Comparison of ENCODE assay signal across 8 cellular contexts in genomic region chr1:7646981-7647901, GRCh38.
DNase-seq lines count a peak whose midpoint lies in the region; ATAC-seq and TF ChIP-seq lines count a peak whose summit lies in the region.

No MANE protein-coding gene starts in this region.

- no peaks in the 10 kb centered on the region for H3K9me3 Mint-ChIP-seq in CD4-positive, alpha-beta memory T cell

- 47% methylated on average over 30 of the region's 30 CpGs for WGBS in prostate gland
- 43 to 44% methylated on average over 30 of the region's 30 CpGs for WGBS in aorta, 2 donors

- peaks cover 0 to 2% (median 0%) of the 10 kb centered on the region in 4 donors for H3K4me1 Mint-ChIP-seq in CD4-positive, alpha-beta memory T cell

- H3K36me3 ChIP-seq in CD4-positive, alpha-beta memory T cell (ENCODE audit: insufficient read depth, low read length) = no peaks in the 10 kb centered on the region
- H3K36me3 ChIP-seq in SJSA1 = no peaks in the 10 kb centered on the region
- no peaks in the 10 kb centered on the region for H3K36me3 ChIP-seq in prostate gland
- H3K36me3 ChIP-seq in aorta (ENCODE audit: control insufficient read depth in 1 of 2, insufficient read depth in 2 of 2, low read length in 1 of 2) = no peaks in the 10 kb centered on the region

- no peak overlapping the region for H3K4me3 Mint-ChIP-seq in CD4-positive, alpha-beta memory T cell

- no peak for ATAC-seq in aorta (ENCODE audit: low FRiP score)
- no peak for ATAC-seq in HG02571 (IDR thresholded peaks at IDR 0.05; ENCODE audit: unreplicated experiment)

- TF ChIP-seq CTCF in HL-60 (IDR thresholded peaks at IDR 0.05; ENCODE audit: insufficient read depth, low read length) (peak; percentile 68), prostate gland (IDR thresholded peaks at IDR 0.05) (peak; percentile 88 to 95 (median 94))

- POLR2A ChIA-PET in CD4-positive, alpha-beta memory T cell (lab: Charles Lee; ENCODE audit: partially characterized antibody) = no interaction called here

- no peaks in the 10 kb centered on the region for H3K9me3 ChIP-seq in CD4-positive, alpha-beta memory T cell (ENCODE audit: control insufficient read depth in 1 of 2, low read length in 2 of 2)
- H3K9me3 ChIP-seq in SJSA1 (replicated peaks) (no peaks in the 10 kb centered on the region), prostate gland (no peaks in the 10 kb centered on the region), aorta (ENCODE audit: control insufficient read depth, low read length) (no peaks in the 10 kb centered on the region)

- peak in 4 of 5 donors; percentile 35 to 51 (median 48) for DNase-seq in CD4-positive, alpha-beta memory T cell
- DNase-seq in HL-60 (ENCODE audit: low read depth in 1 of 2, low spot score in 1 of 2) = peak; percentile 15 to 48
- DNase-seq in SJSA1 (ENCODE audit: low read depth in 1 of 2, low spot score in 2 of 2) = peak; percentile 52 to 64
- peak; percentile 51 for DNase-seq in activated gamma-delta T cell treated with anti-CD3 and anti-CD28 coated beads, Interleukin-2, amount 50 U/mL, for 16 hours (ENCODE audit: low read depth)
- DNase-seq in glomerular visceral epithelial cell (ENCODE audit: extremely low spot score) = peak; percentile 64
- DNase-seq in prostate gland (ENCODE audit: low spot score) = peak; percentile 54
- DNase-seq in aorta = peak; percentile 74 to 93

- H3K36me3 Mint-ChIP-seq in CD4-positive, alpha-beta memory T cell = no peaks in the 10 kb centered on the region

- CTCF ChIA-PET in CD4-positive, alpha-beta memory T cell (lab: Charles Lee; ENCODE audit: partially characterized antibody) = interaction anchor here (0.6 to 2.7 kb wide), 11 partner anchors 9 to 931 kb away, joined by 3 to 15 read pairs (median 3); no protein-coding TSS in a partner anchor

- no peak overlapping the region for H3K27ac Mint-ChIP-seq in CD4-positive, alpha-beta memory T cell

- intact Hi-C loops in CD4-positive, alpha-beta memory T cell (cut with micrococcal nuclease) = no loop called here
- intact Hi-C loops in prostate gland (cut with DNase I) (loop anchor here (5.0 to 10.0 kb wide), 3 partner anchors 422 to 852 kb away; no protein-coding TSS in a partner anchor), aorta (cut with DNase I) (loop anchor here (5.0 to 10.0 kb wide), 6 partner anchors 192 to 922 kb away; no protein-coding TSS in a partner anchor)

- peaks cover 0 to 2% of the 10 kb centered on the region in 2 donors for H3K27me3 Mint-ChIP-seq in CD4-positive, alpha-beta memory T cell

- no peak overlapping the region for H3K27ac ChIP-seq in CD4-positive, alpha-beta memory T cell (ENCODE audit: low read depth, low read length)
- H3K27ac ChIP-seq in HL-60 (replicated peaks) (no peak overlapping the region), SJSA1 (no peak overlapping the region), prostate gland (no peak overlapping the region), aorta (ENCODE audit: low read depth in 1 of 2, low read length in 2 of 2) (no peak overlapping the region)

- H3K4me3 ChIP-seq in CD4-positive, alpha-beta memory T cell (ENCODE audit: low read length in 2 of 2) = no peak overlapping the region
- H3K4me3 ChIP-seq in HL-60 (replicated peaks; ENCODE audit: insufficient read depth, low read length) = no peak overlapping the region
- H3K4me3 ChIP-seq in SJSA1 = no peak overlapping the region
- H3K4me3 ChIP-seq in prostate gland = no peak overlapping the region
- no peak overlapping the region for H3K4me3 ChIP-seq in aorta (ENCODE audit: low read length in 2 of 2)

- no peak for TF ChIP-seq POLR2A in prostate gland (IDR thresholded peaks at IDR 0.05)

- no peaks in the 10 kb centered on the region for H3K27me3 ChIP-seq in CD4-positive, alpha-beta memory T cell (ENCODE audit: insufficient read depth, low read length)
- H3K27me3 ChIP-seq in HL-60 (ENCODE audit: insufficient read depth, poor library complexity, severe bottlenecking) (no peaks in the 10 kb centered on the region), SJSA1 (replicated peaks) (no peaks in the 10 kb centered on the region; the same call in 1 of the 2 replicates), prostate gland (replicated peaks; ENCODE audit: insufficient read depth) (no peaks in the 10 kb centered on the region), aorta (ENCODE audit: control insufficient read depth in 1 of 2, insufficient read depth in 2 of 2, low read length in 1 of 2) (no peaks in the 10 kb centered on the region)

- no peaks in the 10 kb centered on the region for H3K4me1 ChIP-seq in CD4-positive, alpha-beta memory T cell (ENCODE audit: insufficient read depth, low read length)
- H3K4me1 ChIP-seq in SJSA1 (replicated peaks) = no peaks in the 10 kb centered on the region
- H3K4me1 ChIP-seq in prostate gland (replicated peaks) = no peaks in the 10 kb centered on the region
- no peaks in the 10 kb centered on the region for H3K4me1 ChIP-seq in aorta (ENCODE audit: control insufficient read depth in 1 of 2, insufficient read depth in 2 of 2, low read length in 2 of 2)

Comparison
In these comparisons a context has a peak if more than half of its experiments do, and no peak if none do; other contexts are left out.
1. DNase-seq: peak in every context shown above with its lines; median percentile 84 in aorta; 64 in glomerular visceral epithelial cell; 58 in SJSA1; 54 in prostate gland; 51 in activated gamma-delta T cell treated with anti-CD3 and anti-CD28 coated beads, Interleukin-2, amount 50 U/mL, for 16 hours; 48 in CD4-positive, alpha-beta memory T cell; 32 in HL-60.